5 cellular contexts compared by ENCODE assay signal in genomic region chr15:30044826-30045225, GRCh38. TPM values are rescaled to one million over a fixed set of nuclear protein-coding genes. Genes with fewer than 3 reads are reported as not detected.
"Had no signal": no experiment of that assay in that cellular context is flagged by ENCODE, and none has a peak within 500 bp of the region (broad histone marks: within the 10 kb centered on the region; RNA-seq: fewer than 3 reads in every experiment).

No MANE protein-coding gene starts in this region.

RNA-seq across cellular contexts. Expression of gene GOLGA8J, which starts 37.9 kb away (rescaled TPM):
- total RNA-seq: LHCN-M2, NCI-H460, OCI-LY7, Peyer's patch, SJCRH30 had no signal
